8 cellular contexts compared by ENCODE assay signal in the genomic region with DNA sequence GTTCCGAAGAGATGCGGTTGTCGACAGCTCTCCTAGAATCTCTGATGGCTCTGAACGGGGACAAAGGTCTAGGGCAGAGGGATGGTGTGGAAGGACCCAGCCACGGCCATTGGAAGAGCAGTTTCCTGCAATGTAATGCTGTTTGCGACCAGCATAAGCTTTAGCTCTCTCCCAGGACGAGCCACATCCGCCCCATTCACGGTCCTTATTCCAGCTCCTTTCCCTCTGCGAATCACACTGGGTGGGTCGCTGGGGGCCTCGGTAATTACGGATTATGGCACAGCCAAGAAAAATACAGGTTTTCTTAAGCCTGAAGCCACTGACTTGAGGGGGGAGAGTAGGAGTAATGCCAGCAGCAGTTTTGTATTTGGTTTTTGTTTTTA. TPM values are rescaled to one million over a fixed set of nuclear protein-coding genes. Genes with fewer than 3 reads are reported as not detected.
DNase-seq lines count a peak whose midpoint lies in the region; ATAC-seq, FAIRE-seq and TF ChIP-seq lines count a peak whose summit lies in the region.

No MANE protein-coding gene starts in this region.

- TF ChIP-seq EP300 in HepG2 (IDR thresholded peaks at IDR 0.05; ENCODE audit: low read depth in 2 of 2, low read length in 2 of 2) (no peak), HepG2 (CRISPR knock-in tag; IDR thresholded peaks at IDR 0.05; ENCODE audit: borderline replicate concordance) (no peak)

- H3K4me3 ChIP-seq in Peyer's patch (peak overlapping the region; percentile 48 to 63 (median 54)), HepG2 (replicated peaks in 1 of 3; ENCODE audit: insufficient read depth in 1 of 3, low read depth in 2 of 3, low read length in 3 of 3) (peak overlapping the region; percentile 64 to 86 (median 69)), subcutaneous abdominal adipose tissue (ENCODE audit: low read depth in 1 of 5, low read length in 5 of 5) (peak overlapping the region; percentile 77 to 93 (median 86))

- H3K9me3 Mint-ChIP-seq in CD4-positive, alpha-beta T cell: no peaks in the 10 kb centered on the region
- H3K9me3 Mint-ChIP-seq in central memory CD8-positive, alpha-beta T cell: no peaks in the 10 kb centered on the region

- TF ChIP-seq RAD21 in HepG2 (CRISPR knock-in tag; IDR thresholded peaks at IDR 0.05): no peak

- H3K36me3 Mint-ChIP-seq in CD4-positive, alpha-beta T cell (ENCODE audit: low read depth): peaks cover 38% of the 10 kb centered on the region
- peaks cover 32% of the 10 kb centered on the region for H3K36me3 Mint-ChIP-seq in central memory CD8-positive, alpha-beta T cell (ENCODE audit: insufficient read depth)

- TSS peak; percentile 75 for BruUV-seq in HepG2 (replicated peaks; lab: Mats Ljungman, UMichigan)

- DNase-seq in CD4-positive, alpha-beta T cell: peak in 7 of 10 experiments; percentile 29 to 58 (median 39)
- DNase-seq in HCEC 1CT (peak; percentile 45), Peyer's patch (peak in 2 of 3 donors; percentile 65 to 84), HepG2 (ENCODE audit: low spot score) (peak; percentile 35), kidney glomerular epithelial cell (lab: John Stamatoyannopoulos, UW) (no peak)
- DNase-seq in central memory CD8-positive, alpha-beta T cell (ENCODE audit: low spot score in 2 of 2): no peak

- WGBS in HepG2 (ENCODE audit: low lambda C conversion rate): under 1% methylated on average over 13 of the region's 13 CpGs

- intact Hi-C loops in CD4-positive, alpha-beta T cell (cut with DNase I, micrococcal nuclease): loop anchor here (1.0 kb wide), 1 partner anchor 8 kb away; no protein-coding TSS in a partner anchor
- intact Hi-C loops in HepG2 (cut with micrococcal nuclease; ENCODE audit: unreplicated experiment): loop anchor here (10.0 kb wide), 1 partner anchor 203 kb away; the partner anchor contains the start of gene SELENOP

- POLR2A ChIA-PET in CD4-positive, alpha-beta T cell (lab: Charles Lee): interaction anchor here (0.6 to 15.6 kb wide), 17 partner anchors 10 to 1147 kb away, joined by 3 to 1378 read pairs (median 18); partner anchors contain the start of genes ANXA2R, C5orf34, FBXO4 and HMGCS1
- POLR2A ChIA-PET in HepG2 (lab: Yijun Ruan, JAX): interaction anchor here (1.1 to 4.7 kb wide), 9 partner anchors 9 to 103 kb away, joined by 3 to 72 read pairs (median 6); partner anchors contain the start of gene ZNF131

- TF ChIP-seq CTCF in CD4-positive, alpha-beta T cell (IDR thresholded peaks at IDR 0.05): no peak
- peak in 1 of 6 experiments; percentile 1 for TF ChIP-seq CTCF in Peyer's patch (IDR thresholded peaks at IDR 0.05)
- no peak for TF ChIP-seq CTCF in HepG2 (CRISPR knock-in tag; IDR thresholded peaks at IDR 0.05)

- in situ Hi-C loops in HepG2 (cut with HindIII; ENCODE audit: extremely low pct_ligation_motif_present, low pct_unique_long_range_greater_than_20kb): loop anchor here (25.0 kb wide), 1 partner anchor 205 kb away; the partner anchor contains the start of gene SELENOP

- H3K4me1 ChIP-seq in Peyer's patch: peaks cover 0 to 6% (median 0%) of the 10 kb centered on the region in 4 donors
- peaks cover 39% of the 10 kb centered on the region for H3K4me1 ChIP-seq in HepG2 (ENCODE audit: insufficient read depth, low read length)
- peaks cover 8 to 38% (median 20%) of the 10 kb centered on the region in 5 donors for H3K4me1 ChIP-seq in subcutaneous abdominal adipose tissue (ENCODE audit: control insufficient read depth in 5 of 5, insufficient read depth in 5 of 5, low read length in 5 of 5)

- ATAC-seq in CD4-positive, alpha-beta T cell (ENCODE audit: poor library complexity): peak; percentile 18
- peak; percentile 7 for ATAC-seq in central memory CD8-positive, alpha-beta T cell (replicated peaks; ENCODE audit: extremely low read depth, poor library complexity, severe bottlenecking)
- ATAC-seq in HepG2 (peak; percentile 83), HG02973 (IDR thresholded peaks at IDR 0.05; ENCODE audit: unreplicated experiment) (no peak)

- H3K4me3 Mint-ChIP-seq in CD4-positive, alpha-beta T cell: peak overlapping the region; percentile 99
- H3K4me3 Mint-ChIP-seq in central memory CD8-positive, alpha-beta T cell: peak overlapping the region; percentile 98

- no peaks in the 10 kb centered on the region for H3K27me3 ChIP-seq in CD4-positive, alpha-beta T cell (ENCODE audit: control insufficient read depth, insufficient read depth, low read length)
- H3K27me3 ChIP-seq in Peyer's patch (no peaks in the 10 kb centered on the region), HepG2 (ENCODE audit: control insufficient read depth in 1 of 2, insufficient read depth in 2 of 2, low read length in 2 of 2) (no peaks in the 10 kb centered on the region; a peak in 1 of 5 replicates), subcutaneous abdominal adipose tissue (ENCODE audit: control insufficient read depth in 5 of 5, insufficient read depth in 4 of 5, low read length in 5 of 5) (peaks cover 0 to 2% (median 0%) of the 10 kb centered on the region in 5 donors)

- H3K27ac ChIP-seq in CD4-positive, alpha-beta T cell (ENCODE audit: low read depth, low read length): peak overlapping the region; percentile 98
- H3K27ac ChIP-seq in Peyer's patch (peak overlapping the region; percentile 88 to 97 (median 95)), HepG2 (ENCODE audit: extremely low read length, insufficient read depth, low read length) (peak overlapping the region; percentile 92), subcutaneous abdominal adipose tissue (ENCODE audit: low read depth, low read length) (peak overlapping the region; percentile 88)

- peaks cover 4% of the 10 kb centered on the region for H3K79me2 ChIP-seq in HepG2 (ENCODE audit: insufficient read depth, low read length)

- H3K36me3 ChIP-seq in Peyer's patch (no peaks in the 10 kb centered on the region), HepG2 (replicated peaks in 1 of 2; ENCODE audit: control insufficient read depth in 1 of 2, insufficient read depth in 2 of 2, low read length in 2 of 2) (no peaks in the 10 kb centered on the region), subcutaneous abdominal adipose tissue (ENCODE audit: control insufficient read depth in 5 of 5, insufficient read depth in 5 of 5, low read length in 5 of 5) (no peaks in the 10 kb centered on the region)

- peak; percentile 62 for FAIRE-seq in HepG2 (lab: Jason Lieb, UNC)

- H3K27ac Mint-ChIP-seq in CD4-positive, alpha-beta T cell: peak overlapping the region; percentile 100
- peak overlapping the region; percentile 100 for H3K27ac Mint-ChIP-seq in central memory CD8-positive, alpha-beta T cell (ENCODE audit: low read depth)

- no peaks in the 10 kb centered on the region for H3K27me3 Mint-ChIP-seq in CD4-positive, alpha-beta T cell
- no peaks in the 10 kb centered on the region for H3K27me3 Mint-ChIP-seq in central memory CD8-positive, alpha-beta T cell

- no peaks in the 10 kb centered on the region for H4K20me1 ChIP-seq in HepG2 (ENCODE audit: insufficient read depth, low read length)

- TF ChIP-seq POLR2A in Peyer's patch (IDR thresholded peaks at IDR 0.05) (no peak), HepG2 (IDR thresholded peaks at IDR 0.05; ENCODE audit: insufficient read depth in 1 of 2, low read depth in 2 of 2, low read length in 2 of 2) (no peak)

- H3K4me2 ChIP-seq in HepG2 (ENCODE audit: low read depth, low read length): peak overlapping the region; percentile 93

- CTCF ChIA-PET in CD4-positive, alpha-beta T cell (lab: Charles Lee): interaction anchor here (1.0 to 11.0 kb wide), 4 partner anchors 9 to 47 kb away, joined by 5 to 179 read pairs (median 59); partner anchors contain the start of gene ANXA2R
- CTCF ChIA-PET in HepG2 (lab: Yijun Ruan, JAX; ENCODE audit: low intra/inter-chr PET ratio, low total read pairs): interaction anchor here (2.4 kb wide), 2 partner anchors 22 to 48 kb away, joined by 8 to 16 read pairs; no protein-coding TSS in a partner anchor

- no peak overlapping the region for H2AFZ ChIP-seq in HepG2 (ENCODE audit: low read length)

- H3K4me1 Mint-ChIP-seq in CD4-positive, alpha-beta T cell (ENCODE audit: low read depth): peaks cover 60% of the 10 kb centered on the region
- H3K4me1 Mint-ChIP-seq in central memory CD8-positive, alpha-beta T cell: peaks cover 56% of the 10 kb centered on the region

- peak overlapping the region; percentile 66 for H3K9ac ChIP-seq in HepG2 (ENCODE audit: insufficient read depth, low read depth, low read length)
- H3K9ac ChIP-seq in subcutaneous abdominal adipose tissue (ENCODE audit: low read length in 5 of 5): peak overlapping the region; percentile 58 to 87 (median 78)

- H3K9me3 ChIP-seq in CD4-positive, alpha-beta T cell (ENCODE audit: control insufficient read depth, low read length): no peaks in the 10 kb centered on the region
- H3K9me3 ChIP-seq in Peyer's patch (no peaks in the 10 kb centered on the region), HepG2 (ENCODE audit: low read length) (no peaks in the 10 kb centered on the region), subcutaneous abdominal adipose tissue (ENCODE audit: control insufficient read depth in 5 of 5, low read length in 5 of 5) (no peaks in the 10 kb centered on the region)

TF ChIP-seq in HepG2, 621 proteins besides CTCF, POLR2A, EP300 and RAD21 (continues in another document):
- no peak for TF ChIP-seq NFE2L1 (CRISPR knock-in tag; IDR thresholded peaks at IDR 0.05; ENCODE audit: borderline replicate concordance)

RNA-seq across cellular contexts. Expression of gene ANXA2R, which starts 22.7 kb away (rescaled TPM):
- 10 to 100 TPM; 45.6 to 48.9 TPM for total RNA-seq in CD4-positive, alpha-beta T cell
- 10 to 100 TPM in 1 of 4 donors, 1 to 10 TPM in 3; 3.9 to 18.2 (median 5.8) TPM for total RNA-seq in Peyer's patch
- 0.76 and 0.95 TPM in 2 replicates for total RNA-seq in HepG2 (2016; rRNA removed; fragmentation: Illumina TruSeq; extraction: Trizol)
- 0.40 and 0.53 TPM in 2 replicates for total RNA-seq in HepG2 (2016; cell fraction: cytosol; rRNA removed; fragmentation: Illumina TruSeq; extraction: Trizol; ENCODE audit: low read depth)
- 0.58 and 0.74 TPM in 2 replicates for total RNA-seq in HepG2 (2016; cell fraction: insoluble cytoplasmic fraction; rRNA removed; fragmentation: Illumina TruSeq; extraction: Trizol)
- 0.65 TPM in 2 replicates for total RNA-seq in HepG2 (2016; cell fraction: membrane; rRNA removed; fragmentation: Illumina TruSeq; extraction: Trizol)
- total RNA-seq in HepG2 (2016; cell fraction: nucleus; rRNA removed; fragmentation: Illumina TruSeq; extraction: Trizol): 1.5 and 1.8 TPM in 2 replicates
- polyA plus RNA-seq in HepG2 (2011; rRNA removed): 1.3 TPM in 2 replicates
- polyA plus RNA-seq in HepG2 (2011; cell fraction: cytosol; rRNA removed): 0.90 and 1.1 TPM in 2 replicates
- 2.6 and 2.7 TPM in 2 replicates for polyA plus RNA-seq in HepG2 (2011; cell fraction: nucleus; rRNA removed)
- polyA plus RNA-seq in HepG2 (2012): 0.52 and 0.67 TPM in 2 replicates
- 0.37 and 0.41 TPM in 2 replicates for polyA plus RNA-seq in HepG2 (2016; cell fraction: cytosol; fragmentation: Illumina TruSeq; extraction: Trizol; ENCODE audit: low read depth)
- polyA plus RNA-seq in HepG2 (2016; cell fraction: insoluble cytoplasmic fraction; fragmentation: Illumina TruSeq; extraction: Trizol; ENCODE audit: low read depth): 0.28 and 0.72 TPM in 2 replicates
- 0.34 and 0.62 TPM in 2 replicates for polyA plus RNA-seq in HepG2 (2016; cell fraction: membrane; fragmentation: Illumina TruSeq; extraction: Trizol; ENCODE audit: low read depth)
- 1.2 and 1.5 TPM in 2 replicates for polyA plus RNA-seq in HepG2 (2016; cell fraction: nucleus; fragmentation: Illumina TruSeq; extraction: Trizol; ENCODE audit: insufficient read depth, low read depth)
- 1.5 and 11.0 TPM in 2 replicates for polyA minus RNA-seq in HepG2 (2011; rRNA and poly(A)+ RNA removed; ENCODE audit: low replicate concordance)
- polyA minus RNA-seq in HepG2 (2011; cell fraction: cytosol; rRNA and poly(A)+ RNA removed): 0.49 TPM in 1 of 2 replicates, not detected in the other
- polyA minus RNA-seq in HepG2 (2011; cell fraction: nucleus; rRNA and poly(A)+ RNA removed): 3.9 and 4.5 TPM in 2 replicates

Comparison
In these comparisons a context has a peak if more than half of its experiments do, and no peak if none do; other contexts are left out.
1. DNase-seq: peak in CD4-positive, alpha-beta T cell (7 of 10), HCEC 1CT (single experiment), Peyer's patch (2 of 3) and HepG2 (single experiment); none in central memory CD8-positive, alpha-beta T cell (0 of 2) and kidney glomerular epithelial cell (single experiment).
2. Peak in every context shown above with its lines, with median percentiles within 50 percentile points of each other: H3K27ac ChIP-seq and H3K4me3 ChIP-seq.